9 cellular contexts compared by ENCODE assay signal in the genomic region with DNA sequence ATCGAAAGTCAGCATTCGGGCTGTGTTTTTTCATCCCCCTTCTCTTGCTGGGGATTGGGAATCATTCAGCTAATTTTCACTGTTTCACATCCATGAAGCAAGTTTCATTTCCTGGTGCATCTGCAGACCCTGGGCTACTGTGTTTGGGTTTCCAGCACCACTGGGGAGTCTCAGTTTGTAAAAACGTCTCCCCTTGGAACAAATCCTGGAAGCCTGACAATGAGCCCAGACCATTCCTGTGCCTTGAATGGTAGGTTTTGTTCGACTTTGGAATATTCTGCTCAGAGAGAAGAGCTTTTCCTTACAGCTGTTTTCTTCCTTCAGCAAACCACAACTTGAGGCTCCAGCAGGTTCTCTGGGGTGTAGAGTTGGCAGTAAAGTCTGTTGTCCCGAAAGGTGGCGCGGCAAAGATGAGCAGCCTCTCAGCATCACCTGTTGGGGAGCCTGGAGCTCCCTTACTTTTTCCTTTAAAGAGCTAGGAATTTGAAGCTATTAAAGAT.
DNase-seq lines count a peak whose midpoint lies in the region; ATAC-seq, FAIRE-seq and TF ChIP-seq lines count a peak whose summit lies in the region.
"Had no signal": no experiment of that assay in that cellular context is flagged by ENCODE, and none has a peak within 500 bp of the region (broad histone marks: within the 10 kb centered on the region; RNA-seq: fewer than 3 reads in every experiment).

No MANE protein-coding gene starts in this region.

- POLR2A ChIA-PET in AG04450 (lab: Yijun Ruan, JAX), result interaction anchor here (0.6 kb wide), 1 partner anchor 16 kb away, joined by 3 read pairs; no protein-coding TSS in a partner anchor

- CTCF ChIA-PET in AG04450 (lab: Charles Lee), result interaction anchor here (0.6 to 2.4 kb wide), 3 partner anchors 12 to 352 kb away, joined by 3 to 11 read pairs (median 3); no protein-coding TSS in a partner anchor

- no peak; the same call in 2 of the 3 replicates for ATAC-seq in RWPE2 (ENCODE audit: low read depth)
- ATAC-seq in pancreas, result no peak
- no peak for ATAC-seq in HG03159 (IDR thresholded peaks at IDR 0.05; ENCODE audit: unreplicated experiment)
- ATAC-seq in GM21619 (IDR thresholded peaks at IDR 0.05; ENCODE audit: unreplicated experiment), result no peak

- H3K27ac ChIP-seq in AG04450 (ENCODE audit: low read depth, low read length) (peak overlapping the region; percentile 61), RWPE2 (ENCODE audit: poor library complexity, severe bottlenecking) (no peak overlapping the region), pancreas (peak overlapping the region; percentile 36 to 78 (median 73))

- intact Hi-C loops in pancreas (cut with DNase I), result loop anchor here in 1 of 3 donors (5.0 kb wide), 1 partner anchor 229 kb away; no protein-coding TSS in a partner anchor

- H3K9me3 ChIP-seq in AG04450 (ENCODE audit: control insufficient read depth, insufficient read depth, low read length), result no peaks in the 10 kb centered on the region; the same call in 1 of the 2 replicates
- no peaks in the 10 kb centered on the region for H3K9me3 ChIP-seq in RWPE2 (ENCODE audit: severe bottlenecking)
- H3K9me3 ChIP-seq in pancreas, result no peaks in the 10 kb centered on the region

- H3K27me3 ChIP-seq in AG04450 (ENCODE audit: control insufficient read depth, insufficient read depth, low read length) (no peaks in the 10 kb centered on the region), RWPE2 (ENCODE audit: insufficient read depth, poor library complexity, severe bottlenecking) (no peaks in the 10 kb centered on the region), pancreas (no peaks in the 10 kb centered on the region)

- H3K36me3 ChIP-seq in RWPE2 (ENCODE audit: low read depth) (no peaks in the 10 kb centered on the region), pancreas (no peaks in the 10 kb centered on the region)

- no peak for TF ChIP-seq CTCF in AG04450 (IDR thresholded peaks at IDR 0.05; ENCODE audit: low read depth, low read length)
- no peak for TF ChIP-seq CTCF in RWPE2 (IDR thresholded peaks at IDR 0.05; ENCODE audit: poor library complexity, severe bottlenecking)
- no peak for TF ChIP-seq CTCF in pancreas (IDR thresholded peaks at IDR 0.05)

- H3K4me1 ChIP-seq in RWPE2 (ENCODE audit: insufficient read depth, poor library complexity, severe bottlenecking) (peaks cover 8% of the 10 kb centered on the region), pancreas (peaks cover 22 to 50% (median 36%) of the 10 kb centered on the region in 3 donors)

- TF ChIP-seq POLR2A in GM12891 (IDR thresholded peaks at IDR 0.05; ENCODE audit: low read depth, low read length), result no peak

- DNase-seq in AG04450 (ENCODE audit: low read depth, low spot score) (no peak), RWPE2 (ENCODE audit: low spot score) (no peak), fibroblast of peridontal ligament (ENCODE audit: extremely low read depth) (peak; percentile 64), pancreas (no peak), GM12891 (ENCODE audit: insufficient read length, low spot score) (no peak), NCI-H510A treated with DMSO at 0.1 percent for 48 hours (lab: John Stamatoyannopoulos, UW) (no peak)
- DNase-seq: activated CD4-positive, alpha-beta memory T cell treated with anti-CD3 and anti-CD28 coated beads, Interleukin-2, amount 10 ng/mL, durations not matched to agents 7 days and 5 days had no signal

- FAIRE-seq in pancreas (lab: Jason Lieb, UNC) (no peak), GM12891 (lab: Jason Lieb, UNC) (no peak)

- WGBS in pancreas, 2 donors, result 75 to 77% methylated on average over 7 of the region's 7 CpGs

- peak overlapping the region; percentile 45 for H3K4me3 ChIP-seq in AG04450 (ENCODE audit: low read depth, low read length)
- peak overlapping the region; percentile 3 for H3K4me3 ChIP-seq in RWPE2 (ENCODE audit: severe bottlenecking)
- H3K4me3 ChIP-seq in pancreas, result no peak overlapping the region

TF ChIP-seq in GM12891, 5 proteins besides CTCF, POLR2A, EP300 and RAD21:
- TF ChIP-seq POLR2AphosphoS5 (IDR thresholded peaks at IDR 0.05; ENCODE audit: low read depth, low read length) (no peak), PAX5 (IDR thresholded peaks at IDR 0.05; ENCODE audit: insufficient read depth, low read length, severe bottlenecking) (no peak), POU2F2 (IDR thresholded peaks at IDR 0.05; ENCODE audit: low read depth, low read length) (no peak)

Comparison
In these comparisons a context has a peak if more than half of its experiments do, and no peak if none do; other contexts are left out.
1. H3K4me3 ChIP-seq: peak in AG04450 (single experiment) and RWPE2 (single experiment); none in pancreas (0 of 4).